18 cellular contexts compared by ENCODE assay signal in the genomic region with DNA sequence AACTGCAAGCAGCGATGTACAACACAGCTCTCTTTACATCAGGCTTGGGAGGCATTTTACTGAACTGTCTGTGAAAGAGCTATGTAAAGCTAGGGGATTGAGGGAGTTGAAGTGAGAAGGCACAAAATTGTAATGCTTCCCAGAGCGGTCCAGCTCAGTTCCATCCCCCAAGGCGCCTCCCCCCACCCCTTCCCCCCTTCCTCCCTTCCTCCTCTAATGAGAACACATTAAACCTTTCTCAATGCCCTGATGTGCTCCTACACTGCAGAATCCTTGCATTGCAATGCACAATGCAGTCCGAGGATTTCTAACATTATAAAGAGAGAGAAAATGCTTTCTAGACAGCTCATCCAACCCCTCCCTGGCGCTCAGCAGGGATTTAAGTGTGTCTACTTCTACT.
DNase-seq lines count a peak whose midpoint lies in the region; ATAC-seq and TF ChIP-seq lines count a peak whose summit lies in the region.
"Had no signal": no experiment of that assay in that cellular context is flagged by ENCODE, and none has a peak within 500 bp of the region (broad histone marks: within the 10 kb centered on the region; RNA-seq: fewer than 3 reads in every experiment).

No MANE protein-coding gene starts in this region.

- TF ChIP-seq CTCF in endodermal cell (conservative IDR thresholded peaks at IDR 0.05) = no peak
- no peak for TF ChIP-seq CTCF in nephron (IDR thresholded peaks at IDR 0.05; ENCODE audit: unreplicated experiment in 3 of 3)

- no peak overlapping the region for H3K9ac ChIP-seq in endodermal cell (ENCODE audit: extremely low read depth, low read length, poor library complexity, severe bottlenecking)
- H3K9ac ChIP-seq: KMS-11 had no signal

- H3K27me3 ChIP-seq in SJCRH30 (no peaks in the 10 kb centered on the region), endodermal cell (ENCODE audit: control insufficient read depth, insufficient read depth, low read length, poor library complexity, severe bottlenecking) (no peaks in the 10 kb centered on the region)
- H3K27me3 ChIP-seq: spleen, upper lobe of left lung had no signal

- peaks cover 5% of the 10 kb centered on the region; the same call in 1 of the 2 replicates for H3K4me1 ChIP-seq in SJCRH30
- H3K4me1 ChIP-seq in endodermal cell (ENCODE audit: control insufficient read depth, insufficient read depth, low read length) = peaks cover 7% of the 10 kb centered on the region
- H3K4me1 ChIP-seq: spleen had no signal

- H3K27ac Mint-ChIP-seq in endodermal cell (no peak overlapping the region), nephron (peak overlapping the region; percentile 3 to 58 (median 11))
- H3K27ac Mint-ChIP-seq: activated CD4-positive, alpha-beta memory T cell treated with anti-CD3 and anti-CD28 coated beads, Interleukin-2, amount 10 ng/mL, durations not matched to agents 7 days and 5 days; CD4-positive, CD25-positive, alpha-beta regulatory T cell; stimulated activated memory B cell treated with anti-CD40 and anti-IgM and Interleukin-4, amounts not matched to agents 10 μg/mL and 1 μg/mL and 100 μg/mL, for 72 hours had no signal

- H3K9me3 ChIP-seq in SJCRH30 (replicated peaks) (no peaks in the 10 kb centered on the region), endodermal cell (ENCODE audit: control insufficient read depth, low read length) (no peaks in the 10 kb centered on the region)
- H3K9me3 ChIP-seq: spleen, upper lobe of left lung had no signal

- H3K4me3 Mint-ChIP-seq in endodermal cell (no peak overlapping the region), nephron (peak overlapping the region in 1 of 3 experiments; percentile 11)
- H3K4me3 Mint-ChIP-seq: activated CD4-positive, alpha-beta memory T cell treated with anti-CD3 and anti-CD28 coated beads, Interleukin-2, amount 10 ng/mL, durations not matched to agents 7 days and 5 days; CD4-positive, CD25-positive, alpha-beta regulatory T cell; stimulated activated memory B cell treated with anti-CD40 and anti-IgM and Interleukin-4, amounts not matched to agents 10 μg/mL and 1 μg/mL and 100 μg/mL, for 72 hours had no signal

- no peak overlapping the region for H3K27ac ChIP-seq in SJCRH30
- peak overlapping the region; percentile 90 for H3K27ac ChIP-seq in endodermal cell (ENCODE audit: low read depth, low read length)
- H3K27ac ChIP-seq: KMS-11, spleen, upper lobe of left lung had no signal

- H3K4me3 ChIP-seq in SJCRH30 (peak overlapping the region; percentile 43), endodermal cell (ENCODE audit: low read length) (no peak overlapping the region)
- H3K4me3 ChIP-seq: spleen, upper lobe of left lung had no signal

- peak; percentile 3 for DNase-seq in A172 (ENCODE audit: low spot score)
- DNase-seq in SJCRH30 = peak; percentile 4 to 38
- DNase-seq in endodermal cell = peak; percentile 58
- DNase-seq in AML-193 (lab: John Stamatoyannopoulos, UW) = no peak
- DNase-seq: activated CD4-positive, alpha-beta memory T cell treated with anti-CD3 and anti-CD28 coated beads, Interleukin-2, amount 10 ng/mL, durations not matched to agents 7 days and 5 days; CD4-positive, CD25-positive, alpha-beta regulatory T cell; DMS53; kidney glomerular epithelial cell; NCI-H1092; NCI-H774; spleen; upper lobe of left lung had no signal

- no peak for ATAC-seq in activated CD4-positive, CD25-positive, alpha-beta regulatory T cell treated with anti-CD3 and anti-CD28 coated beads, Interleukin-2, amount 50 U/mL, for 24 hours
- ATAC-seq in SK-N-SH treated with all-trans-retinoic acid at 6 μM for 48 hours (no peak; the same call in 2 of the 3 replicates), HG03432 (IDR thresholded peaks at IDR 0.05; ENCODE audit: unreplicated experiment) (no peak)
- ATAC-seq: stimulated activated memory B cell treated with anti-CD40 and anti-IgM and Interleukin-4, amounts not matched to agents 10 μg/mL and 1 μg/mL and 100 μg/mL, for 72 hours had no signal

- H3K9me3 Mint-ChIP-seq in endodermal cell = no peaks in the 10 kb centered on the region
- no peaks in the 10 kb centered on the region for H3K9me3 Mint-ChIP-seq in nephron
- H3K9me3 Mint-ChIP-seq: activated CD4-positive, alpha-beta memory T cell treated with anti-CD3 and anti-CD28 coated beads, Interleukin-2, amount 10 ng/mL, durations not matched to agents 7 days and 5 days; stimulated activated memory B cell treated with anti-CD40 and anti-IgM and Interleukin-4, amounts not matched to agents 10 μg/mL and 1 μg/mL and 100 μg/mL, for 72 hours had no signal

- WGBS in endodermal cell (ENCODE audit: insufficient coverage in 1 of 2, insufficient read length in 1 of 2), 2 experiments = 29 to 48% methylated on average over 1 to 5 of the region's 5 CpGs

- peaks cover 18% of the 10 kb centered on the region for H3K4me1 Mint-ChIP-seq in endodermal cell
- peaks cover 33% of the 10 kb centered on the region for H3K4me1 Mint-ChIP-seq in nephron
- H3K4me1 Mint-ChIP-seq: activated CD4-positive, alpha-beta memory T cell treated with anti-CD3 and anti-CD28 coated beads, Interleukin-2, amount 10 ng/mL, durations not matched to agents 7 days and 5 days; CD4-positive, CD25-positive, alpha-beta regulatory T cell; stimulated activated memory B cell treated with anti-CD40 and anti-IgM and Interleukin-4, amounts not matched to agents 10 μg/mL and 1 μg/mL and 100 μg/mL, for 72 hours had no signal

- no peaks in the 10 kb centered on the region for H3K27me3 Mint-ChIP-seq in endodermal cell (ENCODE audit: insufficient read depth)
- peaks cover 3% of the 10 kb centered on the region for H3K27me3 Mint-ChIP-seq in nephron (ENCODE audit: low read depth)
- H3K27me3 Mint-ChIP-seq: activated CD4-positive, alpha-beta memory T cell treated with anti-CD3 and anti-CD28 coated beads, Interleukin-2, amount 10 ng/mL, durations not matched to agents 7 days and 5 days; CD4-positive, CD25-positive, alpha-beta regulatory T cell; stimulated activated memory B cell treated with anti-CD40 and anti-IgM and Interleukin-4, amounts not matched to agents 10 μg/mL and 1 μg/mL and 100 μg/mL, for 72 hours had no signal

- H3K36me3 Mint-ChIP-seq in endodermal cell (ENCODE audit: low read depth) (no peaks in the 10 kb centered on the region), nephron (ENCODE audit: low read depth) (no peaks in the 10 kb centered on the region)
- H3K36me3 Mint-ChIP-seq: CD4-positive, CD25-positive, alpha-beta regulatory T cell; stimulated activated memory B cell treated with anti-CD40 and anti-IgM and Interleukin-4, amounts not matched to agents 10 μg/mL and 1 μg/mL and 100 μg/mL, for 72 hours had no signal

- no peaks in the 10 kb centered on the region for H3K36me3 ChIP-seq in SJCRH30
- no peaks in the 10 kb centered on the region for H3K36me3 ChIP-seq in endodermal cell (ENCODE audit: control insufficient read depth, insufficient read depth, low read length)
- H3K36me3 ChIP-seq: spleen, upper lobe of left lung had no signal

TF ChIP-seq in SK-N-SH treated with all-trans-retinoic acid at 6 μM for 48 hours, 23 proteins besides CTCF, POLR2A, EP300 and RAD21 (continues in another document):
- TF ChIP-seq, protein P1, sequence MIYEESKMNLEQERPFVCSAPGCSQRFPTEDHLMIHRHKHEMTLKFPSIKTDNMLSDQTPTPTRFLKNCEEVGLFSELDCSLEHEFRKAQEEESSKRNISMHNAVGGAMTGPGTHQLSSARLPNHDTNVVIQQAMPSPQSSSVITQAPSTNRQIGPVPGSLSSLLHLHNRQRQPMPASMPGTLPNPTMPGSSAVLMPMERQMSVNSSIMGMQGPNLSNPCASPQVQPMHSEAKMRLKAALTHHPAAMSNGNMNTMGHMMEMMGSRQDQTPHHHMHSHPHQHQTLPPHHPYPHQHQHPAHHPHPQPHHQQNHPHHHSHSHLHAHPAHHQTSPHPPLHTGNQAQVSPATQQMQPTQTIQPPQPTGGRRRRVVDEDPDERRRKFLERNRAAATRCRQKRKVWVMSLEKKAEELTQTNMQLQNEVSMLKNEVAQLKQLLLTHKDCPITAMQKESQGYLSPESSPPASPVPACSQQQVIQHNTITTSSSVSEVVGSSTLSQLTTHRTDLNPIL (CRISPR knock-in tag; IDR thresholded peaks at IDR 0.05; ENCODE audit: low read depth) = no peak
- no peak for TF ChIP-seq POU6F1 (CRISPR knock-in tag; IDR thresholded peaks at IDR 0.05; ENCODE audit: borderline replicate concordance, low read depth)
- TF ChIP-seq PATZ1 (CRISPR knock-in tag; IDR thresholded peaks at IDR 0.05; ENCODE audit: borderline replicate concordance) = no peak

Comparison
In these comparisons a context has a peak if more than half of its experiments do, and no peak if none do; other contexts are left out.
1. DNase-seq: peak in A172 (single experiment), SJCRH30 (2 of 2) and endodermal cell (single experiment); none in AML-193 (0 of 2).